Comparison of ENCODE assay signal across 20 cellular contexts in the genomic region with DNA sequence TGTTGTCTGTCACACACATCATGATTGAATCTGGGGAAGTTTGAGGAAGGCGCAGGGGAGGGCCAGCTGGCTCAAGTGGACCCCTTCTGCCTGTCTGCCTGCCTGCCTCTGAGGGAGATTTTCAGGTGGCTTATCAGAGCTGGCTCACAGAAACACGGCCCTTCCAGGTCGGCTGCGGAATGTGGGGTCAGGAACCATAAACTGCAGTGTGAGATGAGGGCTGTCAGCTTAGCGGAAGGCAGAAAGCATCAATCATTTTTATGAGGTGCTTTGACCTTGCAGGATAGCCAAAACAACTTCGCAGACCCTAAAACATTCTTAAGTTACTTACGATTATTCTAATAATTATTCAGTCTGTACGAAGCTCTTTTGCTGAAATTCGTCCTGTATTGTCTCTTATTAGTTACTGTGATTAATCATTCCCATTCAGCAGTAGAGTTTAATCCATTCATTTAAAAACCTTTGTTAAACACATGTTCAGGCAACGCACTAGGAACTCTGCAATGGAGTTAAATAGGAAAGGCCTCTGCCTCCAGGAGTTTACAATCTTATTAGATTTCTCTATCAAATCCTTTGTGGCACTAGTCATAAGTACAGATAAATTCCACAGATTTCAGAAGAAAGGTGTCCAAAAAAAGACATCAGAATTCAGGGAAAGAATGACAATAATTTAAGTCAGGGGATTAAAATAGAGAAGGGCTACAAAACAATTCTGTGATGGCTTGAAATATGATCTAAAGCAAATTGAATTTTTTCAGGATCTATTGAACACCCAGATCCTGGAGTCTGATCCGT.
DNase-seq lines count a peak whose midpoint lies in the region; ATAC-seq, FAIRE-seq and TF ChIP-seq lines count a peak whose summit lies in the region.
"Had no signal": no experiment of that assay in that cellular context is flagged by ENCODE, and none has a peak within 500 bp of the region (broad histone marks: within the 10 kb centered on the region; RNA-seq: fewer than 3 reads in every experiment).

No MANE protein-coding gene starts in this region.

- H3K4me1 Mint-ChIP-seq in naive thymus-derived CD8-positive, alpha-beta T cell: no peaks in the 10 kb centered on the region
- H3K4me1 Mint-ChIP-seq: activated naive CD4-positive, alpha-beta T cell treated with anti-CD3 and anti-CD28 coated beads, Interleukin-2, amount 10 ng/mL, durations not matched to agents 7 days and 5 days had no signal

- peaks cover 0 to 2% (median 0%) of the 10 kb centered on the region in 9 donors for H3K9me3 Mint-ChIP-seq in naive thymus-derived CD8-positive, alpha-beta T cell
- H3K9me3 Mint-ChIP-seq: activated naive CD4-positive, alpha-beta T cell treated with anti-CD3 and anti-CD28 coated beads, Interleukin-2, amount 10 ng/mL, durations not matched to agents 7 days and 5 days; activated T-cell treated with anti-CD3 and anti-CD28 coated beads, Interleukin-2, amount 50 U/mL, for 72 hours had no signal

- H3K27me3 Mint-ChIP-seq in naive thymus-derived CD8-positive, alpha-beta T cell: peaks cover 4 to 45% (median 11%) of the 10 kb centered on the region in 5 donors

- H3K27me3 ChIP-seq in body of pancreas: no peaks in the 10 kb centered on the region
- H3K27me3 ChIP-seq: BLaER1 treated with 17β-estradiol and CSF1 and Interleukin-3, amounts not matched to agents 10 nM and 100 nM; colonic mucosa; right atrium auricular region; vagina had no signal

- TF ChIP-seq POLR2A in body of pancreas (IDR thresholded peaks at IDR 0.05): no peak

- POLR2A ChIA-PET in naive thymus-derived CD8-positive, alpha-beta T cell (lab: Charles Lee): no interaction called here

- no peak for TF ChIP-seq CTCF in body of pancreas (IDR thresholded peaks at IDR 0.05)

- no peak overlapping the region for H3K4me3 Mint-ChIP-seq in naive thymus-derived CD8-positive, alpha-beta T cell
- H3K4me3 Mint-ChIP-seq: activated naive CD4-positive, alpha-beta T cell treated with anti-CD3 and anti-CD28 coated beads, Interleukin-2, amount 10 ng/mL, durations not matched to agents 7 days and 5 days; activated T-cell treated with anti-CD3 and anti-CD28 coated beads, Interleukin-2, amount 50 U/mL, for 72 hours had no signal

- H3K27ac ChIP-seq in body of pancreas: peak overlapping the region in 2 of 4 donors; percentile 10 to 17
- H3K27ac ChIP-seq: BLaER1 treated with 17β-estradiol and CSF1 and Interleukin-3, amounts not matched to agents 10 nM and 100 nM; colonic mucosa; heart right ventricle; right atrium auricular region; vagina had no signal

- 11 to 25% methylated on average over 8 to 11 of the region's 11 CpGs for WGBS in body of pancreas, 2 donors

- no peak for FAIRE-seq in urothelium cell line (lab: Jason Lieb, UNC)

- no peaks in the 10 kb centered on the region for H3K36me3 ChIP-seq in body of pancreas (replicated peaks in 1 of 2; ENCODE audit: insufficient read depth in 1 of 2, low read depth in 2 of 2)
- H3K36me3 ChIP-seq: BLaER1 treated with 17β-estradiol and CSF1 and Interleukin-3, amounts not matched to agents 10 nM and 100 nM; colonic mucosa; heart right ventricle; right atrium auricular region; vagina had no signal

- H3K27ac Mint-ChIP-seq in naive thymus-derived CD8-positive, alpha-beta T cell: no peak overlapping the region
- H3K27ac Mint-ChIP-seq: activated naive CD4-positive, alpha-beta T cell treated with anti-CD3 and anti-CD28 coated beads, Interleukin-2, amount 10 ng/mL, durations not matched to agents 7 days and 5 days; activated T-cell treated with anti-CD3 and anti-CD28 coated beads, Interleukin-2, amount 50 U/mL, for 72 hours had no signal

- H3K4me3 ChIP-seq in body of pancreas: no peak overlapping the region
- H3K4me3 ChIP-seq: BLaER1 treated with 17β-estradiol and CSF1 and Interleukin-3, amounts not matched to agents 10 nM and 100 nM; colonic mucosa; heart right ventricle; right atrium auricular region; vagina had no signal

- intact Hi-C loops in body of pancreas (cut with DNase I): no loop called here

- peak; percentile 55 for ATAC-seq in body of pancreas
- ATAC-seq in naive thymus-derived CD8-positive, alpha-beta T cell: no peak
- ATAC-seq: activated T-cell treated with anti-CD3 and anti-CD28 coated beads, Interleukin-2, amount 50 U/mL, for 72 hours; heart right ventricle had no signal

- no peaks in the 10 kb centered on the region for H3K36me3 Mint-ChIP-seq in naive thymus-derived CD8-positive, alpha-beta T cell
- H3K36me3 Mint-ChIP-seq: activated naive CD4-positive, alpha-beta T cell treated with anti-CD3 and anti-CD28 coated beads, Interleukin-2, amount 10 ng/mL, durations not matched to agents 7 days and 5 days had no signal

- no peaks in the 10 kb centered on the region for H3K9me3 ChIP-seq in body of pancreas
- H3K9me3 ChIP-seq: BLaER1 treated with 17β-estradiol and CSF1 and Interleukin-3, amounts not matched to agents 10 nM and 100 nM; colonic mucosa; heart right ventricle; right atrium auricular region; vagina had no signal

- DNase-seq in NCI-H748 (lab: John Stamatoyannopoulos, UW; ENCODE audit: unreplicated experiment) (peak; percentile 32), NCI-H748 treated with DMSO at 0.1 percent for 48 hours (lab: John Stamatoyannopoulos, UW) (no peak), body of pancreas (peak in 1 of 4 donors; percentile 14), lung microvascular endothelial cell (ENCODE audit: low read depth in 2 of 2) (peak; percentile 76 to 77), urothelium cell line (ENCODE audit: low spot score) (peak; percentile 13), dedifferentiated amniotic fluid mesenchymal stem cell (ENCODE audit: extremely low spot score) (no peak), OCI-M1 (lab: John Stamatoyannopoulos, UW) (no peak)
- DNase-seq in naive thymus-derived CD8-positive, alpha-beta T cell: no peak
- DNase-seq: activated naive CD4-positive, alpha-beta T cell treated with anti-CD3 and anti-CD28 coated beads, Interleukin-2, amount 10 ng/mL, durations not matched to agents 7 days and 5 days; activated T-cell treated with anti-CD3 and anti-CD28 coated beads, Interleukin-2, amount 50 U/mL, for 72 hours; aorta; colonic mucosa; heart right ventricle; NCI-H2029; NCI-H510A treated with DMSO at 0.1 percent for 48 hours; occipital lobe; stimulated activated CD8-positive, alpha-beta memory T cell treated with anti-CD3 and anti-CD28 coated beads, Interleukin-4, amount 100 ng/mL, for 48 hours had no signal

- peaks cover 4% of the 10 kb centered on the region for H3K4me1 ChIP-seq in body of pancreas
- H3K4me1 ChIP-seq: BLaER1 treated with 17β-estradiol and CSF1 and Interleukin-3, amounts not matched to agents 10 nM and 100 nM; colonic mucosa; heart right ventricle; right atrium auricular region; vagina had no signal

Comparison
In these comparisons a context has a peak if more than half of its experiments do, and no peak if none do; other contexts are left out.
1. DNase-seq: peak in NCI-H748 (single experiment), lung microvascular endothelial cell (2 of 2) and urothelium cell line (single experiment); none in NCI-H748 treated with DMSO at 0.1 percent for 48 hours (single experiment), dedifferentiated amniotic fluid mesenchymal stem cell (single experiment), OCI-M1 (single experiment) and naive thymus-derived CD8-positive, alpha-beta T cell (0 of 10).